Comparison of ENCODE assay signal across 10 cellular contexts in the genomic region with DNA sequence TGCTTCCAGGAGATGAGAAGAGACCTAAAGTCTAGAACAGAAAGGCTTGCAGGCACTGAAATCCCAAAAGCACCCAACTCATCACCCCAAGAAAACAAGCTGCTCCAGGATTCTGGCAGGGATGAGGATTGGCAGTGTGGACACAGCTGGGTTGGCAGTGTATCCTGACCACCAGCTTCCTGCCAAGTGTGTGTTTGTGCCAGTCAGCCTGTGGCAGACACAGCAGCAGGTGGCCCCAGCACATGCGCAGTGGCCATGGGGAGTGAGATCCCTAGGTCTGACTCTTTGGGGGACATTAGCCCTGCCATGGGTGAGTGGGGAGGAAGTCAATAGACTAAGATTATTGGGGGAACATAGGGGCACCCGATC. TPM values are rescaled to one million over a fixed set of nuclear protein-coding genes. Genes with fewer than 3 reads are reported as not detected.
DNase-seq lines count a peak whose midpoint lies in the region; FAIRE-seq and TF ChIP-seq lines count a peak whose summit lies in the region.
"Had no signal": no experiment of that assay in that cellular context is flagged by ENCODE, and none has a peak within 500 bp of the region (broad histone marks: within the 10 kb centered on the region; RNA-seq: fewer than 3 reads in every experiment).

No MANE protein-coding gene starts in this region.

- peak overlapping the region; percentile 80; the same call in 1 of the 2 replicates for H2BK12ac ChIP-seq in H1 (ENCODE audit: low read depth, low read length)

- H3K18ac ChIP-seq in H1 (ENCODE audit: extremely low read depth, low read length): no peak overlapping the region

- POLR2A ChIA-PET in H1 (lab: Charles Lee; ENCODE audit: partially characterized antibody): interaction anchor here (0.5 to 16.2 kb wide), 8 partner anchors 9 to 340 kb away, joined by 3 to 343 read pairs (median 8); a partner anchor contains a TSS

- FAIRE-seq in GM12891 (lab: Jason Lieb, UNC) (peak; percentile 9), H1 (lab: Jason Lieb, UNC) (no peak)
- FAIRE-seq: islet of Langerhans, TTC549 had no signal

- no peak overlapping the region for H4K91ac ChIP-seq in H1 (replicated peaks; ENCODE audit: insufficient read length, low read length)

- no peak overlapping the region for H3K4me2 ChIP-seq in H1 (ENCODE audit: insufficient read depth in 1 of 2, low read depth in 2 of 2, low read length in 2 of 2)
- no peak overlapping the region for H3K4me2 ChIP-seq in parathyroid adenoma (ENCODE audit: low read length)

- H3K9me3 ChIP-seq in H1 (ENCODE audit: insufficient read depth in 2 of 2, low read depth in 1 of 2, low read length in 1 of 2) (no peaks in the 10 kb centered on the region), parathyroid adenoma (ENCODE audit: control insufficient read depth, low read length) (no peaks in the 10 kb centered on the region)

- no peaks in the 10 kb centered on the region for H3K79me1 ChIP-seq in H1 (ENCODE audit: low read depth, low read length)

- H3K36me3 ChIP-seq in H1 (ENCODE audit: control insufficient read depth in 2 of 4, insufficient read depth in 4 of 4, low read length in 3 of 4) (peaks cover 6 to 14% (median 13%) of the 10 kb centered on the region in 4 experiments), parathyroid adenoma (ENCODE audit: control insufficient read depth, insufficient read depth, low read length) (no peaks in the 10 kb centered on the region)

- no peak overlapping the region for H2BK5ac ChIP-seq in H1 (ENCODE audit: low read depth, low read length)

- H3K79me2 ChIP-seq in H1 (ENCODE audit: control insufficient read depth in 1 of 2, insufficient read depth in 2 of 2, low read length in 2 of 2): no peaks in the 10 kb centered on the region
- H3K79me2 ChIP-seq in parathyroid adenoma: no peaks in the 10 kb centered on the region

- H2AFZ ChIP-seq in H1 (ENCODE audit: low read length) (no peak overlapping the region), parathyroid adenoma (peak overlapping the region; percentile 46)

- no peak overlapping the region for H2AK5ac ChIP-seq in H1 (ENCODE audit: low read depth, low read length)

- H4K5ac ChIP-seq in H1 (ENCODE audit: insufficient read length, low read depth, low read length): no peak overlapping the region

- H3K27me3 ChIP-seq in H1 (replicated peaks in 1 of 4; ENCODE audit: control insufficient read depth in 3 of 4, extremely low read depth in 1 of 4, insufficient read depth in 3 of 4, low read length in 3 of 4) (no peaks in the 10 kb centered on the region), parathyroid adenoma (ENCODE audit: control insufficient read depth, insufficient read depth, low read length) (no peaks in the 10 kb centered on the region)
- H3K27me3 ChIP-seq: cardiac muscle cell had no signal

- TF ChIP-seq POLR2A in GM12891 (IDR thresholded peaks at IDR 0.05; ENCODE audit: low read depth, low read length) (0 out of 2 replicates have a peak, but pooled peaks have one; percentile 4), H1 (IDR thresholded peaks at IDR 0.05; ENCODE audit: control extremely low read depth in 1 of 2, low read depth in 2 of 2, low read length in 2 of 2) (no peak)

- H4K20me1 ChIP-seq in H1 (replicated peaks in 1 of 2; ENCODE audit: control insufficient read depth in 1 of 2, insufficient read depth in 2 of 2, low read length in 2 of 2): peaks cover 3% of the 10 kb centered on the region in 2 experiments

- H3K4me3 ChIP-seq in H1 (ENCODE audit: extremely low read depth in 1 of 4, insufficient read depth in 2 of 4, low read depth in 3 of 4, low read length in 4 of 4) (no peak overlapping the region), parathyroid adenoma (ENCODE audit: low read depth, low read length) (no peak overlapping the region)
- H3K4me3 ChIP-seq: cardiac muscle cell had no signal

- H3K56ac ChIP-seq in H1 (replicated peaks; ENCODE audit: insufficient read length, low read depth, low read length): no peak overlapping the region

- H3K4me1 ChIP-seq in H1 (replicated peaks in 1 of 4; ENCODE audit: control insufficient read depth in 3 of 4, insufficient read depth in 4 of 4, low read length in 3 of 4) (peaks cover 0 to 3% (median 0%) of the 10 kb centered on the region in 4 experiments; a peak in 1 of 7 replicates), parathyroid adenoma (peaks cover 5% of the 10 kb centered on the region)

- no peak overlapping the region for H2BK120ac ChIP-seq in H1 (replicated peaks; ENCODE audit: low read depth, low read length)

- peak overlapping the region; percentile 92; the same call in 1 of the 2 replicates for H2BK15ac ChIP-seq in H1 (ENCODE audit: low read length)

- TF ChIP-seq EP300 in H1 (IDR thresholded peaks at IDR 0.05; ENCODE audit: borderline replicate concordance in 1 of 2, low read depth in 2 of 2, low read length in 2 of 2): no peak

- no peak for TF ChIP-seq RAD21 in H1 (IDR thresholded peaks at IDR 0.05 in 1 of 2, conservative IDR thresholded peaks at IDR 0.05 in 1 of 2; ENCODE audit: low read depth in 2 of 2, low read length in 2 of 2)

- no peak overlapping the region for H3K27ac ChIP-seq in H1 (ENCODE audit: low read depth, low read length)
- H3K27ac ChIP-seq in parathyroid adenoma: peak overlapping the region; percentile 21

- WGBS in H1 (ENCODE audit: extremely low coverage in 1 of 2, insufficient coverage in 1 of 2, insufficient read length in 1 of 2, insufficient replicate concordance in 2 of 2, low coverage in 1 of 2, low lambda C conversion rate in 2 of 2, missing lambda C conversion rate in 1 of 2), 2 experiments: 92% methylated on average over 2 of the region's 2 CpGs; no CpG with 5 or more reads in 1 of the 2 experiments

- no peak overlapping the region; a peak in 1 of 7 replicates for H3K9ac ChIP-seq in H1 (replicated peaks in 1 of 4; ENCODE audit: extremely low read depth in 1 of 4, low read depth in 3 of 4, low read length in 3 of 4)
- no peak overlapping the region for H3K9ac ChIP-seq in parathyroid adenoma

- H3K23ac ChIP-seq in H1 (ENCODE audit: insufficient read length): no peak overlapping the region

- H3K23me2 ChIP-seq in H1 (ENCODE audit: low read depth, low read length): no peaks in the 10 kb centered on the region

- no peak overlapping the region for H3K14ac ChIP-seq in H1 (ENCODE audit: insufficient read length)

- DNase-seq in GM12891 (ENCODE audit: insufficient read length, low spot score) (no peak), NCI-H69 (lab: John Stamatoyannopoulos, UW) (peak; percentile 78), H1 (ENCODE audit: low read depth in 1 of 2, low spot score in 2 of 2) (no peak), epidermal melanocyte (ENCODE audit: insufficient read length, low spot score) (no peak), retina (no peak), GM20000 (ENCODE audit: low spot score) (no peak)

- no peak overlapping the region for H4K8ac ChIP-seq in H1 (ENCODE audit: extremely low read depth, insufficient read depth, low read length)

- no peak for TF ChIP-seq CTCF in H1 (IDR thresholded peaks at IDR 0.05; ENCODE audit: control extremely low read depth in 1 of 3, insufficient read depth in 1 of 3, low read depth in 1 of 3, low read length in 3 of 3)
- TF ChIP-seq CTCF in parathyroid adenoma (IDR thresholded peaks at IDR 0.05): no peak
- no peak for TF ChIP-seq CTCF in GM20000 (IDR thresholded peaks at IDR 0.05; ENCODE audit: extremely low read depth, missing control alignments)

- H2BK20ac ChIP-seq in H1 (ENCODE audit: low read length): no peak overlapping the region

- CTCF ChIA-PET in H1 (lab: Charles Lee; ENCODE audit: partially characterized antibody): interaction anchor here (1.2 to 3.1 kb wide), 6 partner anchors 9 to 139 kb away, joined by 3 to 13 read pairs (median 6); a partner anchor contains a TSS

- no peak overlapping the region for H3K4ac ChIP-seq in H1 (replicated peaks; ENCODE audit: insufficient read length, low read depth, low read length)

RNA-seq across cellular contexts. Expression of a gene that starts 8.7 kb away (rescaled TPM):
- polyA plus RNA-seq in GM12891 (2012; ENCODE audit: low read depth, missing spikeins): 40.6 TPM
- 22.3 and 25.7 TPM in 2 replicates for total RNA-seq in H1 (2021; fragmentation: NEBNext Ultra II Directional; extraction: Animal tissue kit (Norgen Biotek cat#: 25700))
- polyA plus RNA-seq in H1 (2011; rRNA removed): 24.7 and 31.1 TPM in 2 replicates
- 31.6 TPM for polyA plus RNA-seq in H1 (2011; cell fraction: cytosol; rRNA removed)
- 19.0 TPM for polyA plus RNA-seq in H1 (2011; cell fraction: nucleus; rRNA removed)
- 23.7 to 26.6 TPM (median 26.2 TPM) in 4 replicates for polyA plus RNA-seq in H1 (2012, experiment 1 of 2)
- polyA plus RNA-seq in H1 (2012, experiment 2 of 2): 25.9 TPM
- polyA plus RNA-seq in H1 (2013, experiment 1 of 2): 26.4 TPM
- polyA plus RNA-seq in H1 (2013, experiment 2 of 2): 27.2 TPM
- polyA minus RNA-seq in H1 (2011; rRNA and poly(A)+ RNA removed): 10.0 and 13.1 TPM in 2 replicates
- 14.7 TPM for polyA minus RNA-seq in H1 (2011; cell fraction: cytosol; rRNA and poly(A)+ RNA removed)
- polyA minus RNA-seq in H1 (2011; cell fraction: nucleus; rRNA and poly(A)+ RNA removed): 14.0 TPM

RNA-seq across cellular contexts. Expression of a gene that starts 16.0 kb away (rescaled TPM):
- 41.7 TPM for polyA plus RNA-seq in GM12891 (2012; ENCODE audit: low read depth, missing spikeins)
- 103 and 104 TPM in 2 replicates for total RNA-seq in H1 (2021; fragmentation: NEBNext Ultra II Directional; extraction: Animal tissue kit (Norgen Biotek cat#: 25700))
- polyA plus RNA-seq in H1 (2011; rRNA removed): 73.6 and 84.6 TPM in 2 replicates
- polyA plus RNA-seq in H1 (2011; cell fraction: cytosol; rRNA removed): 111 TPM
- 53.8 TPM for polyA plus RNA-seq in H1 (2011; cell fraction: nucleus; rRNA removed)
- polyA plus RNA-seq in H1 (2012, experiment 1 of 2): 95.7 to 110 TPM (median 101 TPM) in 4 replicates
- polyA plus RNA-seq in H1 (2012, experiment 2 of 2): 55.3 TPM
- polyA plus RNA-seq in H1 (2013, experiment 1 of 2): 79.2 TPM
- polyA plus RNA-seq in H1 (2013, experiment 2 of 2): 79.7 TPM
- polyA minus RNA-seq in H1 (2011; rRNA and poly(A)+ RNA removed): 47.3 and 49.3 TPM in 2 replicates
- 45.4 TPM for polyA minus RNA-seq in H1 (2011; cell fraction: cytosol; rRNA and poly(A)+ RNA removed)
- polyA minus RNA-seq in H1 (2011; cell fraction: nucleus; rRNA and poly(A)+ RNA removed): 97.4 TPM

RNA-seq across cellular contexts. Expression of a gene that starts 20.9 kb away (rescaled TPM):
- 206 TPM for polyA plus RNA-seq in GM12891 (2012; ENCODE audit: low read depth, missing spikeins)
- total RNA-seq in H1 (2021; fragmentation: NEBNext Ultra II Directional; extraction: Animal tissue kit (Norgen Biotek cat#: 25700)): 387 and 389 TPM in 2 replicates
- 290 and 474 TPM in 2 replicates for polyA plus RNA-seq in H1 (2011; rRNA removed)
- polyA plus RNA-seq in H1 (2011; cell fraction: cytosol; rRNA removed): 426 TPM
- 272 TPM for polyA plus RNA-seq in H1 (2011; cell fraction: nucleus; rRNA removed)
- polyA plus RNA-seq in H1 (2012, experiment 1 of 2): 390 to 458 TPM (median 400 TPM) in 4 replicates
- 170 TPM for polyA plus RNA-seq in H1 (2012, experiment 2 of 2)
- polyA plus RNA-seq in H1 (2013, experiment 1 of 2): 273 TPM
- polyA plus RNA-seq in H1 (2013, experiment 2 of 2): 279 TPM
- polyA minus RNA-seq in H1 (2011; rRNA and poly(A)+ RNA removed): 466 and 520 TPM in 2 replicates
- 167 TPM for polyA minus RNA-seq in H1 (2011; cell fraction: cytosol; rRNA and poly(A)+ RNA removed)
- polyA minus RNA-seq in H1 (2011; cell fraction: nucleus; rRNA and poly(A)+ RNA removed): 136 TPM

RNA-seq across cellular contexts. Expression of a gene that starts 21.6 kb away (rescaled TPM):
- 1.6 TPM for polyA plus RNA-seq in GM12891 (2012; ENCODE audit: low read depth, missing spikeins)
- not detected in 2 replicates for total RNA-seq in H1 (2021; fragmentation: NEBNext Ultra II Directional; extraction: Animal tissue kit (Norgen Biotek cat#: 25700))
- polyA plus RNA-seq in H1 (2011; rRNA removed): 1.1 and 2.0 TPM in 2 replicates
- 2.4 TPM for polyA plus RNA-seq in H1 (2011; cell fraction: cytosol; rRNA removed)
- 0.34 TPM for polyA plus RNA-seq in H1 (2011; cell fraction: nucleus; rRNA removed)
- polyA plus RNA-seq in H1 (2012, experiment 1 of 2): 1.5 to 3.8 TPM (median 2.2 TPM) in 4 replicates
- 1.8 TPM for polyA plus RNA-seq in H1 (2012, experiment 2 of 2)
- polyA plus RNA-seq in H1 (2013, experiment 1 of 2): 0.36 TPM
- polyA plus RNA-seq in H1 (2013, experiment 2 of 2): 0.13 TPM
- polyA minus RNA-seq in H1 (2011; rRNA and poly(A)+ RNA removed): 0.41 and 0.47 TPM in 2 replicates
- not detected for polyA minus RNA-seq in H1 (2011; cell fraction: cytosol; rRNA and poly(A)+ RNA removed)
- polyA minus RNA-seq in H1 (2011; cell fraction: nucleus; rRNA and poly(A)+ RNA removed): 0.40 TPM
- polyA plus RNA-seq: cardiac muscle cell had no signal

RNA-seq across cellular contexts. Expression of a gene that starts 22.5 kb away (rescaled TPM):
- polyA plus RNA-seq in GM12891 (2012; ENCODE audit: low read depth, missing spikeins): 19.4 TPM
- total RNA-seq in H1 (2021; fragmentation: NEBNext Ultra II Directional; extraction: Animal tissue kit (Norgen Biotek cat#: 25700)): 63.6 and 65.3 TPM in 2 replicates
- polyA plus RNA-seq in H1 (2011; rRNA removed): 79.0 and 127 TPM in 2 replicates
- polyA plus RNA-seq in H1 (2011; cell fraction: cytosol; rRNA removed): 122 TPM
- 65.5 TPM for polyA plus RNA-seq in H1 (2011; cell fraction: nucleus; rRNA removed)
- polyA plus RNA-seq in H1 (2012, experiment 1 of 2): 102 to 124 TPM (median 115 TPM) in 4 replicates
- 229 TPM for polyA plus RNA-seq in H1 (2012, experiment 2 of 2)
- 97.0 TPM for polyA plus RNA-seq in H1 (2013, experiment 1 of 2)
- polyA plus RNA-seq in H1 (2013, experiment 2 of 2): 96.5 TPM
- polyA minus RNA-seq in H1 (2011; rRNA and poly(A)+ RNA removed): 33.9 and 48.4 TPM in 2 replicates
- 12.7 TPM for polyA minus RNA-seq in H1 (2011; cell fraction: cytosol; rRNA and poly(A)+ RNA removed)
- 18.6 TPM for polyA minus RNA-seq in H1 (2011; cell fraction: nucleus; rRNA and poly(A)+ RNA removed)
